In the genomic region with DNA sequence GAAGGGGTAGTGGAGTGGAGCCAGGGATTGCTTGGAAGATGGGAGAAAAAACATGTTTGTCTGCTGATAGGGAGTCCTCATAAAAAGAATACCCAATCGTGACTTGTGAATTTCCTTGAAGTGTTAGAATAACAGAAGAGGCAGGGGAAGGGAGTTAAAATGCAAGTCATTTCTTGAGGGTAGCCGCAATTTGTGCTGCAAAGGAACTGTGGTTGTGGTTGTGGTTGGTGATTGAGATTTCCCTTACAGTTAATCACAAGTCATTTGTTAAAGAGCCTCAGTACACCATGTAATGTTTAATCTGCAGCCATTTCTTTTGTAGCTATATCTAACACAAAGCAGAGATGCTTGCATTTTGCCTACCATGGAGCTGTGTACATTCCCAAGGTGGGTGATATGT, we compare ENCODE assay signal across 8 cellular contexts. TPM values are rescaled to one million over a fixed set of nuclear protein-coding genes. Genes with fewer than 3 reads are reported as not detected.
DNase-seq lines count a peak whose midpoint lies in the region; ATAC-seq, FAIRE-seq and TF ChIP-seq lines count a peak whose summit lies in the region.

No MANE protein-coding gene starts in this region.

- H2AFZ ChIP-seq in astrocyte (ENCODE audit: low read depth, low read length), result no peak overlapping the region

- peaks cover 2% of the 10 kb centered on the region for H3K9me3 Mint-ChIP-seq in astrocyte (ENCODE audit: unreplicated experiment)

- no peak overlapping the region for H3K27ac Mint-ChIP-seq in astrocyte (ENCODE audit: unreplicated experiment)

- H3K27me3 Mint-ChIP-seq in astrocyte (ENCODE audit: low read depth, unreplicated experiment), result peaks cover 3% of the 10 kb centered on the region

- TF ChIP-seq CTCF in astrocyte (IDR thresholded peaks at IDR 0.05; ENCODE audit: insufficient read depth, low read depth, low read length) (no peak), esophagus squamous epithelium (IDR thresholded peaks at IDR 0.05) (no peak)

- peak; percentile 74 for ATAC-seq in GM21737 (IDR thresholded peaks at IDR 0.05; ENCODE audit: unreplicated experiment)

- H3K4me3 ChIP-seq in SK-N-MC (no peak overlapping the region), astrocyte (ENCODE audit: insufficient read depth, low read depth, low read length) (no peak overlapping the region), esophagus squamous epithelium (no peak overlapping the region)

- peak; percentile 51 for DNase-seq in CD1c-positive myeloid dendritic cell (ENCODE audit: extremely low spot score)
- DNase-seq in SK-N-MC (ENCODE audit: low read depth, low spot score), result peak; percentile 45
- peak; percentile 84 for DNase-seq in astrocyte (ENCODE audit: low read depth)
- DNase-seq in stimulated activated CD8-positive, alpha-beta memory T cell treated with anti-CD3 and anti-CD28 coated beads, Interleukin-4, amount 100 ng/mL, for 4 hours (ENCODE audit: low read depth in 2 of 2, low spot score in 1 of 2), result peak; percentile 30 to 41
- no peak for DNase-seq in cardiac septum (ENCODE audit: low spot score)
- DNase-seq in esophagus squamous epithelium (lab: John Stamatoyannopoulos, UW), result no peak
- DNase-seq in DMS79 (lab: John Stamatoyannopoulos, UW), result no peak

- FAIRE-seq in astrocyte (lab: Jason Lieb, UNC), result no peak

- H3K4me1 Mint-ChIP-seq in astrocyte (ENCODE audit: low read depth, unreplicated experiment), result no peaks in the 10 kb centered on the region

- H3K36me3 ChIP-seq in SK-N-MC (ENCODE audit: insufficient read depth, low read length), result no peaks in the 10 kb centered on the region
- no peaks in the 10 kb centered on the region for H3K36me3 ChIP-seq in astrocyte (ENCODE audit: insufficient read depth, low read length)
- H3K36me3 ChIP-seq in esophagus squamous epithelium, result no peaks in the 10 kb centered on the region

- H3K9ac ChIP-seq in SK-N-MC (ENCODE audit: insufficient read length), result no peak overlapping the region
- H3K9ac ChIP-seq in astrocyte (ENCODE audit: low read length), result no peak overlapping the region

- H3K4me1 ChIP-seq in astrocyte (ENCODE audit: insufficient read depth, low read length) (no peaks in the 10 kb centered on the region), esophagus squamous epithelium (no peaks in the 10 kb centered on the region)

- TF ChIP-seq POLR2A in esophagus squamous epithelium (IDR thresholded peaks at IDR 0.05), result no peak

- no peaks in the 10 kb centered on the region for H3K79me2 ChIP-seq in astrocyte (ENCODE audit: insufficient read depth, low read length)

- no peak overlapping the region for H3K4me2 ChIP-seq in astrocyte (ENCODE audit: low read length)

- no peak overlapping the region for H3K4me3 Mint-ChIP-seq in astrocyte (ENCODE audit: unreplicated experiment)

- no peaks in the 10 kb centered on the region for H3K27me3 ChIP-seq in astrocyte (ENCODE audit: insufficient read depth, low read length)
- H3K27me3 ChIP-seq in esophagus squamous epithelium, result no peaks in the 10 kb centered on the region

- intact Hi-C loops in cardiac septum (cut with DNase I) (no loop called here), esophagus squamous epithelium (cut with DNase I) (no loop called here)

- H3K9me3 ChIP-seq in SK-N-MC (ENCODE audit: low read depth, low read length) (no peaks in the 10 kb centered on the region; the same call in 1 of the 2 replicates), astrocyte (ENCODE audit: insufficient read depth, low read depth, low read length) (no peaks in the 10 kb centered on the region), esophagus squamous epithelium (peaks cover 0 to 6% (median 0%) of the 10 kb centered on the region in 3 donors)

- 52 to 55% methylated on average over 2 of the region's 2 CpGs for WGBS in esophagus squamous epithelium, 2 donors

- no peaks in the 10 kb centered on the region for H3K36me3 Mint-ChIP-seq in astrocyte (ENCODE audit: low read depth, unreplicated experiment)

- H4K20me1 ChIP-seq in astrocyte (ENCODE audit: insufficient read depth, low read length), result no peaks in the 10 kb centered on the region

- no peak overlapping the region for H3K27ac ChIP-seq in SK-N-MC
- no peak overlapping the region for H3K27ac ChIP-seq in astrocyte (ENCODE audit: low read depth, low read length)
- H3K27ac ChIP-seq in esophagus squamous epithelium, result no peak overlapping the region

RNA-seq across cellular contexts. Expression of gene EGLN1, which starts 38.5 kb away (rescaled TPM):
- total RNA-seq in astrocyte (34.5 and 35.5 TPM in 2 replicates), cardiac septum (47.5 TPM), esophagus squamous epithelium (10 to 100 TPM; 21.8 to 36.0 (median 28.7) TPM)

Comparison
In these comparisons a context has a peak if more than half of its experiments do, and no peak if none do; other contexts are left out.
1. DNase-seq: peak in CD1c-positive myeloid dendritic cell (single experiment), SK-N-MC (single experiment), astrocyte (single experiment) and stimulated activated CD8-positive, alpha-beta memory T cell treated with anti-CD3 and anti-CD28 coated beads, Interleukin-4, amount 100 ng/mL, for 4 hours (2 of 2); none in cardiac septum (single experiment), esophagus squamous epithelium (single experiment) and DMS79 (single experiment).